In genomic region chr14:59176764-59177163, GRCh38 we compare ENCODE assay signal across 24 cellular contexts. TPM values are rescaled to one million over a fixed set of nuclear protein-coding genes. Genes with fewer than 3 reads are reported as not detected.
DNase-seq lines count a peak whose midpoint lies in the region; ATAC-seq and TF ChIP-seq lines count a peak whose summit lies in the region.
"Had no signal": no experiment of that assay in that cellular context is flagged by ENCODE, and none has a peak within 500 bp of the region (broad histone marks: within the 10 kb centered on the region; RNA-seq: fewer than 3 reads in every experiment).

No MANE protein-coding gene starts in this region.

- H3K4me3 ChIP-seq in right cardiac atrium (ENCODE audit: low read length) (no peak overlapping the region), right atrium auricular region (no peak overlapping the region), gastroesophageal sphincter (no peak overlapping the region)
- H3K4me3 ChIP-seq: K562, MG63, SK-N-MC had no signal

- no peak for TF ChIP-seq POLR2A in gastroesophageal sphincter (IDR thresholded peaks at IDR 0.05)

- WGBS in right cardiac atrium = 82% methylated on average over 1 of the region's 1 CpG
- 63 to 83% methylated on average over 1 of the region's 1 CpG for WGBS in gastroesophageal sphincter (ENCODE audit: low coverage in 1 of 2), 2 donors

- H3K9me3 ChIP-seq in right cardiac atrium (ENCODE audit: control insufficient read depth, low read length) (no peaks in the 10 kb centered on the region), right atrium auricular region (no peaks in the 10 kb centered on the region), gastroesophageal sphincter (no peaks in the 10 kb centered on the region)
- H3K9me3 ChIP-seq: MG63 had no signal

- TF ChIP-seq EP300 in gastroesophageal sphincter (IDR thresholded peaks at IDR 0.05) = no peak

- H3K36me3 ChIP-seq in right atrium auricular region (no peaks in the 10 kb centered on the region), gastroesophageal sphincter (no peaks in the 10 kb centered on the region)
- H3K36me3 ChIP-seq: MG63 had no signal

- peak overlapping the region; percentile 58 for H3K27ac ChIP-seq in right cardiac atrium (ENCODE audit: low read length)
- H3K27ac ChIP-seq in right atrium auricular region = peak overlapping the region in 1 of 2 donors; percentile 29
- H3K27ac ChIP-seq in gastroesophageal sphincter = no peak overlapping the region
- no peak overlapping the region for H3K27ac ChIP-seq in foreskin keratinocyte
- H3K27ac ChIP-seq: C4-2B, HL-60, SK-N-MC had no signal

- TF ChIP-seq CTCF in right atrium auricular region (IDR thresholded peaks at IDR 0.05) (no peak), gastroesophageal sphincter (IDR thresholded peaks at IDR 0.05) (no peak), foreskin keratinocyte (conservative IDR thresholded peaks at IDR 0.05) (no peak)

- H3K4me1 ChIP-seq in right cardiac atrium (ENCODE audit: control insufficient read depth, insufficient read depth, low read length) (no peaks in the 10 kb centered on the region), right atrium auricular region (no peaks in the 10 kb centered on the region), gastroesophageal sphincter (no peaks in the 10 kb centered on the region), foreskin keratinocyte (no peaks in the 10 kb centered on the region)

- peak; percentile 47 to 64 for ATAC-seq in right cardiac atrium
- ATAC-seq in gastroesophageal sphincter = peak; percentile 69
- no peak for ATAC-seq in foreskin keratinocyte
- ATAC-seq: HepG2, K562 had no signal

- intact Hi-C loops in right cardiac atrium (cut with DNase I) = no loop called here

- DNase-seq in right cardiac atrium (no peak), right atrium auricular region (ENCODE audit: low spot score) (no peak), stromal cell of bone marrow (ENCODE audit: low read depth) (peak; percentile 52), NCI-H510A treated with DMSO at 0.1 percent for 48 hours (lab: John Stamatoyannopoulos, UW) (no peak), foreskin keratinocyte (no peak), SHP77 (lab: John Stamatoyannopoulos, UW) (no peak)
- DNase-seq: Calu3; CD8-positive, alpha-beta memory T cell; DMS153; GDM1; H7; MG63; NCI-H1048; NCI-H1417 treated with DMSO at 0.1 percent for 48 hours; NCI-H187; NCI-H446; NCI-H526 treated with DMSO at 0.1 percent for 48 hours; SHP77 treated with DMSO at 0.1 percent for 48 hours had no signal

- H3K27me3 ChIP-seq in right cardiac atrium (ENCODE audit: control insufficient read depth, insufficient read depth) (no peaks in the 10 kb centered on the region), right atrium auricular region (no peaks in the 10 kb centered on the region), gastroesophageal sphincter (no peaks in the 10 kb centered on the region), foreskin keratinocyte (no peaks in the 10 kb centered on the region)
- H3K27me3 ChIP-seq: MG63 had no signal

RNA-seq across cellular contexts. Expression of gene DAAM1, which starts 11.7 kb away (rescaled TPM):
- total RNA-seq in right cardiac atrium (100 to 1,000 TPM in 3 of 4 donors, 10 to 100 TPM in 1; 96.8 to 152 (median 113) TPM), right atrium auricular region (10 to 100 TPM; 61.4 to 67.0 TPM), gastroesophageal sphincter (100 to 1,000 TPM in 1 of 4 donors, 10 to 100 TPM in 3; 64.0 to 124 (median 87.3) TPM), foreskin keratinocyte (54.6 and 60.9 TPM in 2 replicates)
- polyA plus RNA-seq in right cardiac atrium (30.7 TPM), foreskin keratinocyte (21.0 and 24.0 TPM in 2 replicates)
